In the genomic region with DNA sequence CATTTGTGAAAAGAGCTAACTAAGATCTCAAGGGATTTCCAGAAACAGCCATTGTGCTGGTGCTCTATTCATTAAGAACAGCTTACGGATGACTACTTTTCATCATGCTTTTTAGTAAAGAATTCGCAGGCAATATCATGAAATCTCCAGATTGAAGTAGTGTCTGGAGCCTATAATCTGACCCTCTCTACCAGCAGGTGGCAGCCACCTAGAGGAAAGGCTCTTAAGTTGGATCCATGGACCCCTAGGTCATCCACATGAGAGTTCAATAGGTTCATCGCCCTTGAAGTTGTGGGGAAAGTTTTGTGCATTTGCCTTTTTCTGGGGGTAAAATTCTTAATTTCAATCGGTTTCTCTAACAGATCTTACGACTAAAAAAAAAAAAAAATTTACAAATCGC, we compare ENCODE assay signal across 8 cellular contexts.
A peak's percentile ranks its signal among the peaks of the same experiment; 100 is the strongest.
DNase-seq lines count a peak whose midpoint lies in the region; ATAC-seq and TF ChIP-seq lines count a peak whose summit lies in the region.

No MANE protein-coding gene starts in this region.

- no peak for DNase-seq in CD8-positive, alpha-beta memory T cell
- peak; percentile 29 for DNase-seq in HCT116 (ENCODE audit: low read depth, low spot score)
- DNase-seq in SJSA1 (ENCODE audit: low read depth in 1 of 2, low spot score in 2 of 2): no peak
- peak; percentile 41 for DNase-seq in iPS-NIHi7 (ENCODE audit: extremely low spot score)
- no peak for DNase-seq in SHP77 treated with DMSO at 0.1 percent for 48 hours (lab: John Stamatoyannopoulos, UW)
- no peak for DNase-seq in suprapubic skin (ENCODE audit: low spot score in 2 of 2)
- no peak for DNase-seq in activated T-cell treated with anti-CD3 and anti-CD28 coated beads, Interleukin-2, amount 50 U/mL, for 24 hours
- no peak for DNase-seq in NCI-H1105 (lab: John Stamatoyannopoulos, UW)

- H3K4me3 ChIP-seq in CD8-positive, alpha-beta memory T cell (ENCODE audit: low read length): no peak overlapping the region
- H3K4me3 ChIP-seq in HCT116 (replicated peaks in 1 of 2; ENCODE audit: low read depth in 1 of 2, low read length in 2 of 2): no peak overlapping the region
- no peak overlapping the region for H3K4me3 ChIP-seq in SJSA1
- no peak overlapping the region for H3K4me3 ChIP-seq in suprapubic skin

- H3K9me3 Mint-ChIP-seq in CD8-positive, alpha-beta memory T cell: no peaks in the 10 kb centered on the region
- H3K9me3 Mint-ChIP-seq in activated T-cell treated with anti-CD3 and anti-CD28 coated beads, Interleukin-2, amount 50 U/mL, for 24 hours: no peaks in the 10 kb centered on the region

- H3K9me3 ChIP-seq in CD8-positive, alpha-beta memory T cell (ENCODE audit: low read length): no peaks in the 10 kb centered on the region
- H3K9me3 ChIP-seq in HCT116 (ENCODE audit: control insufficient read depth in 1 of 2, insufficient read depth in 1 of 2, low read depth in 1 of 2, low read length in 2 of 2) (no peaks in the 10 kb centered on the region), SJSA1 (replicated peaks) (no peaks in the 10 kb centered on the region), suprapubic skin (no peaks in the 10 kb centered on the region)

- no peaks in the 10 kb centered on the region for H3K36me3 ChIP-seq in CD8-positive, alpha-beta memory T cell (ENCODE audit: insufficient read depth, low read length)
- H3K36me3 ChIP-seq in HCT116 (ENCODE audit: control insufficient read depth in 1 of 2, insufficient read depth in 2 of 2, low read length in 2 of 2) (no peaks in the 10 kb centered on the region), SJSA1 (peaks cover 21% of the 10 kb centered on the region), suprapubic skin (no peaks in the 10 kb centered on the region)

- peaks cover 12 to 29% of the 10 kb centered on the region in 2 donors for H3K27me3 Mint-ChIP-seq in CD8-positive, alpha-beta memory T cell
- peaks cover 41% of the 10 kb centered on the region for H3K27me3 Mint-ChIP-seq in activated T-cell treated with anti-CD3 and anti-CD28 coated beads, Interleukin-2, amount 50 U/mL, for 24 hours

- CTCF ChIA-PET in CD8-positive, alpha-beta memory T cell (lab: Charles Lee): no interaction called here
- CTCF ChIA-PET in HCT116 (lab: Charles Lee): no interaction called here

- H3K27ac Mint-ChIP-seq in CD8-positive, alpha-beta memory T cell: no peak overlapping the region
- H3K27ac Mint-ChIP-seq in activated T-cell treated with anti-CD3 and anti-CD28 coated beads, Interleukin-2, amount 50 U/mL, for 24 hours: no peak overlapping the region

- TF ChIP-seq RAD21 in HCT116 (IDR thresholded peaks at IDR 0.05; ENCODE audit: low read depth): 0 out of 2 replicates have a peak, but pooled peaks have one; percentile 20

- H3K9ac ChIP-seq in HCT116 (ENCODE audit: low read length): no peak overlapping the region

- RAD21 ChIA-PET in HCT116 (lab: Charles Lee; ENCODE audit: low non-redundant PET in 1 of 2, low total read pairs in 2 of 2, uncharacterized antibody in 2 of 2, unreplicated experiment in 2 of 2): no interaction called here

- H3K4me2 ChIP-seq in HCT116 (ENCODE audit: low read length): no peak overlapping the region

- peak; percentile 35 to 72 (median 66); a peak in 5 of 6 replicates for TF ChIP-seq CTCF in HCT116 (IDR thresholded peaks at IDR 0.05 in 2 of 3, conservative IDR thresholded peaks at IDR 0.05 in 1 of 3; ENCODE audit: borderline replicate concordance in 1 of 3, insufficient read depth in 1 of 3, low read depth in 2 of 3, low read length in 2 of 3)
- peak in 1 of 2 donors; percentile 16 for TF ChIP-seq CTCF in suprapubic skin (IDR thresholded peaks at IDR 0.05)

- H3K79me2 ChIP-seq in HCT116 (ENCODE audit: insufficient read depth, low read length): no peaks in the 10 kb centered on the region

- H3K4me1 ChIP-seq in CD8-positive, alpha-beta memory T cell (ENCODE audit: insufficient read depth, low read length): peaks cover 8% of the 10 kb centered on the region
- H3K4me1 ChIP-seq in HCT116 (ENCODE audit: control insufficient read depth in 1 of 2, insufficient read depth in 2 of 2, low read length in 2 of 2): peaks cover 8 to 19% of the 10 kb centered on the region in 2 experiments; a peak in 2 of 4 replicates
- H3K4me1 ChIP-seq in SJSA1 (replicated peaks): peaks cover 56% of the 10 kb centered on the region
- H3K4me1 ChIP-seq in suprapubic skin: peaks cover 43% of the 10 kb centered on the region

- no peaks in the 10 kb centered on the region for H3K9me2 ChIP-seq in HCT116 (ENCODE audit: insufficient read depth)

- H3K36me3 Mint-ChIP-seq in CD8-positive, alpha-beta memory T cell: no peaks in the 10 kb centered on the region
- no peaks in the 10 kb centered on the region for H3K36me3 Mint-ChIP-seq in activated T-cell treated with anti-CD3 and anti-CD28 coated beads, Interleukin-2, amount 50 U/mL, for 24 hours (ENCODE audit: low read depth)

- WGBS in suprapubic skin: 95% methylated on average over 6 of the region's 6 CpGs

- no peak overlapping the region for H2AFZ ChIP-seq in HCT116 (ENCODE audit: low read depth, low read length, poor library complexity, severe bottlenecking)

- peak; percentile 32; the same call in 1 of the 2 replicates for ATAC-seq in HCT116

- H3K27ac ChIP-seq in CD8-positive, alpha-beta memory T cell (ENCODE audit: low read depth, low read length): no peak overlapping the region
- H3K27ac ChIP-seq in HCT116 (ENCODE audit: low read depth, low read length) (no peak overlapping the region), SJSA1 (peak overlapping the region; percentile 97), suprapubic skin (no peak overlapping the region)

- intact Hi-C loops in HCT116 (cut with micrococcal nuclease): no loop called here

- H3K4me3 Mint-ChIP-seq in CD8-positive, alpha-beta memory T cell: peak overlapping the region in 6 of 7 donors; percentile 8 to 76 (median 46)
- no peak overlapping the region for H3K4me3 Mint-ChIP-seq in activated T-cell treated with anti-CD3 and anti-CD28 coated beads, Interleukin-2, amount 50 U/mL, for 24 hours

- no peaks in the 10 kb centered on the region for H3K27me3 ChIP-seq in CD8-positive, alpha-beta memory T cell (ENCODE audit: insufficient read depth, low read length, poor library complexity, severe bottlenecking)
- H3K27me3 ChIP-seq in HCT116 (ENCODE audit: insufficient read depth, low read length): no peaks in the 10 kb centered on the region
- H3K27me3 ChIP-seq in SJSA1 (replicated peaks): no peaks in the 10 kb centered on the region
- H3K27me3 ChIP-seq in suprapubic skin: no peaks in the 10 kb centered on the region

- BruUV-seq in HCT116 (replicated peaks; lab: Mats Ljungman, UMichigan): no TSS peak

- TF ChIP-seq POLR2A in HCT116 (IDR thresholded peaks at IDR 0.05; ENCODE audit: borderline replicate concordance, extremely low read depth, insufficient read depth, insufficient read length) (no peak), suprapubic skin (IDR thresholded peaks at IDR 0.05) (no peak)

- no peaks in the 10 kb centered on the region for H4K20me1 ChIP-seq in HCT116 (ENCODE audit: insufficient read depth)

- POLR2A ChIA-PET in CD8-positive, alpha-beta memory T cell (lab: Charles Lee): no interaction called here
- POLR2A ChIA-PET in HCT116 (lab: Charles Lee): no interaction called here

- peaks cover 10 to 14% (median 12%) of the 10 kb centered on the region in 3 donors for H3K4me1 Mint-ChIP-seq in CD8-positive, alpha-beta memory T cell
- peaks cover 18% of the 10 kb centered on the region for H3K4me1 Mint-ChIP-seq in activated T-cell treated with anti-CD3 and anti-CD28 coated beads, Interleukin-2, amount 50 U/mL, for 24 hours (ENCODE audit: low read depth)

- TF ChIP-seq EP300 in suprapubic skin (IDR thresholded peaks at IDR 0.05): no peak

TF ChIP-seq in HCT116, 20 proteins besides CTCF, POLR2A, EP300 and RAD21:
- no peak for TF ChIP-seq ELF1 (IDR thresholded peaks at IDR 0.05; ENCODE audit: borderline replicate concordance, low read depth)
- TF ChIP-seq ZNF274 (IDR thresholded peaks at IDR 0.05; ENCODE audit: low read depth, low read length): no peak
- no peak for TF ChIP-seq CEBPB (IDR thresholded peaks at IDR 0.05; ENCODE audit: low read depth)
- TF ChIP-seq ZFX (IDR thresholded peaks at IDR 0.05): no peak
- no peak for TF ChIP-seq EZH2 (IDR thresholded peaks at IDR 0.05)
- TF ChIP-seq MAX (IDR thresholded peaks at IDR 0.05): no peak
- TF ChIP-seq REST (IDR thresholded peaks at IDR 0.05; ENCODE audit: low read depth): no peak
- no peak for TF ChIP-seq TCF7L2 (IDR thresholded peaks at IDR 0.05; ENCODE audit: borderline replicate concordance, extremely low read depth, insufficient read depth, insufficient read length)

Comparison
In these comparisons a context has a peak if more than half of its experiments do, and no peak if none do; other contexts are left out.
1. DNase-seq: peak in HCT116 (single experiment) and iPS-NIHi7 (single experiment); none in CD8-positive, alpha-beta memory T cell (0 of 5), SJSA1 (0 of 2), SHP77 treated with DMSO at 0.1 percent for 48 hours (single experiment), suprapubic skin (0 of 2), activated T-cell treated with anti-CD3 and anti-CD28 coated beads, Interleukin-2, amount 50 U/mL, for 24 hours (single experiment) and NCI-H1105 (single experiment).